In genomic region chr3:12829886-12830784, GRCh38 we compare ENCODE assay signal across 15 cellular contexts. TPM values are rescaled to one million over a fixed set of nuclear protein-coding genes. Genes with fewer than 3 reads are reported as not detected.
DNase-seq lines count a peak whose midpoint lies in the region; ATAC-seq, FAIRE-seq and TF ChIP-seq lines count a peak whose summit lies in the region.
"Had no signal": no experiment of that assay in that cellular context is flagged by ENCODE, and none has a peak within 500 bp of the region (broad histone marks: within the 10 kb centered on the region; RNA-seq: fewer than 3 reads in every experiment).

No MANE protein-coding gene starts in this region.

- TF ChIP-seq CTCF in AG04449 (IDR thresholded peaks at IDR 0.05; ENCODE audit: insufficient read depth, low read length, missing control alignments): peak; percentile 1
- no peak; a peak in 1 of 6 replicates for TF ChIP-seq CTCF in HCT116 (IDR thresholded peaks at IDR 0.05 in 2 of 3, conservative IDR thresholded peaks at IDR 0.05 in 1 of 3; ENCODE audit: borderline replicate concordance in 1 of 3, insufficient read depth in 1 of 3, low read depth in 2 of 3, low read length in 2 of 3)
- no peak for TF ChIP-seq CTCF in brain (conservative IDR thresholded peaks at IDR 0.05)
- no peak for TF ChIP-seq CTCF in lower lobe of right lung (IDR thresholded peaks at IDR 0.05)

- peaks cover 18% of the 10 kb centered on the region; the same call in 1 of the 2 replicates for H3K79me2 ChIP-seq in HCT116 (ENCODE audit: insufficient read depth, low read length)

- POLR2A ChIA-PET in AG04449 (lab: Yijun Ruan, JAX) (interaction anchor here (1.6 kb wide), 1 partner anchor 11 kb away, joined by 5 read pairs; the partner anchor contains the start of gene RPL32), HCT116 (lab: Charles Lee) (interaction anchor here (3.1 kb wide), 1 partner anchor 11 kb away, joined by 13 read pairs; the partner anchor contains the start of gene RPL32)

- H3K4me1 Mint-ChIP-seq in brain: no peaks in the 10 kb centered on the region
- H3K4me1 Mint-ChIP-seq: activated CD4-positive, alpha-beta T cell treated with anti-CD3 and anti-CD28 coated beads for 36 hours had no signal

- intact Hi-C loops in HCT116 (cut with micrococcal nuclease): loop anchor here (5.0 kb wide), 1 partner anchor 123 kb away; no protein-coding TSS in a partner anchor
- intact Hi-C loops in lower lobe of right lung (cut with DNase I): no loop called here

- peaks cover 59% of the 10 kb centered on the region for H3K36me3 Mint-ChIP-seq in brain

- H3K9me3 ChIP-seq in HCT116 (ENCODE audit: control insufficient read depth in 1 of 2, insufficient read depth in 1 of 2, low read depth in 1 of 2, low read length in 2 of 2) (no peaks in the 10 kb centered on the region), lower lobe of right lung (no peaks in the 10 kb centered on the region)
- H3K9me3 ChIP-seq: left lung had no signal

- H2AFZ ChIP-seq in HCT116 (ENCODE audit: low read depth, low read length, poor library complexity, severe bottlenecking): no peak overlapping the region

- H3K9me3 Mint-ChIP-seq in brain: no peaks in the 10 kb centered on the region
- H3K9me3 Mint-ChIP-seq: activated naive CD4-positive, alpha-beta T cell treated with anti-CD3 and anti-CD28 coated beads, Interleukin-2, amount 50 U/mL, for 72 hours; CD4-positive, alpha-beta T cell; stimulated activated memory B cell treated with anti-CD40 and anti-IgM and Interleukin-4, amounts not matched to agents 10 μg/mL and 1 μg/mL and 100 μg/mL, for 72 hours had no signal

- no peak overlapping the region for H3K4me2 ChIP-seq in HCT116 (ENCODE audit: low read length)

- H4K20me1 ChIP-seq in HCT116 (ENCODE audit: insufficient read depth): peaks cover 25% of the 10 kb centered on the region; the same call in 1 of the 2 replicates

- H3K36me3 ChIP-seq in HCT116 (ENCODE audit: control insufficient read depth in 1 of 2, insufficient read depth in 2 of 2, low read length in 2 of 2) (peaks cover 20 to 38% of the 10 kb centered on the region in 2 experiments), lower lobe of right lung (peaks cover 84% of the 10 kb centered on the region)

- RAD21 ChIA-PET in HCT116 (lab: Charles Lee; ENCODE audit: low non-redundant PET in 1 of 2, low total read pairs in 2 of 2, uncharacterized antibody in 2 of 2, unreplicated experiment in 2 of 2): no interaction called here

- FAIRE-seq in urothelium cell line (lab: Jason Lieb, UNC): no peak

- ATAC-seq in HCT116 (peak; percentile 32), lower lobe of right lung (peak; percentile 10 to 15)
- ATAC-seq: activated CD4-positive, alpha-beta T cell treated with anti-CD3 and anti-CD28 coated beads for 36 hours; left lung; stimulated activated memory B cell treated with anti-CD40 and anti-IgM and Interleukin-4, amounts not matched to agents 10 μg/mL and 1 μg/mL and 100 μg/mL, for 72 hours had no signal

- TF ChIP-seq POLR2A in HCT116 (IDR thresholded peaks at IDR 0.05; ENCODE audit: borderline replicate concordance, extremely low read depth, insufficient read depth, insufficient read length): no peak

- no peak overlapping the region for H3K4me3 Mint-ChIP-seq in brain
- H3K4me3 Mint-ChIP-seq: activated CD4-positive, alpha-beta T cell treated with anti-CD3 and anti-CD28 coated beads for 36 hours; CD4-positive, alpha-beta T cell; stimulated activated memory B cell treated with anti-CD40 and anti-IgM and Interleukin-4, amounts not matched to agents 10 μg/mL and 1 μg/mL and 100 μg/mL, for 72 hours had no signal

- peak overlapping the region; percentile 25; the same call in 1 of the 2 replicates for H3K27ac ChIP-seq in HCT116 (ENCODE audit: low read depth, low read length)
- no peak overlapping the region for H3K27ac ChIP-seq in lower lobe of right lung
- H3K27ac ChIP-seq: left lung had no signal

- no peak overlapping the region for H3K9ac ChIP-seq in HCT116 (ENCODE audit: low read length)

- H3K27me3 Mint-ChIP-seq in brain: no peaks in the 10 kb centered on the region
- H3K27me3 Mint-ChIP-seq: activated CD4-positive, alpha-beta T cell treated with anti-CD3 and anti-CD28 coated beads for 36 hours; CD4-positive, alpha-beta T cell; stimulated activated memory B cell treated with anti-CD40 and anti-IgM and Interleukin-4, amounts not matched to agents 10 μg/mL and 1 μg/mL and 100 μg/mL, for 72 hours had no signal

- peaks cover 0 to 20% of the 10 kb centered on the region in 2 experiments; a peak in 1 of 4 replicates for H3K4me1 ChIP-seq in HCT116 (ENCODE audit: control insufficient read depth in 1 of 2, insufficient read depth in 2 of 2, low read length in 2 of 2)
- no peaks in the 10 kb centered on the region for H3K4me1 ChIP-seq in lower lobe of right lung
- H3K4me1 ChIP-seq: left lung had no signal

- H3K27ac Mint-ChIP-seq in brain: peak overlapping the region in 4 of 5 experiments; percentile 27 to 78 (median 42)
- H3K27ac Mint-ChIP-seq: activated CD4-positive, alpha-beta T cell treated with anti-CD3 and anti-CD28 coated beads for 36 hours; CD4-positive, alpha-beta T cell; stimulated activated memory B cell treated with anti-CD40 and anti-IgM and Interleukin-4, amounts not matched to agents 10 μg/mL and 1 μg/mL and 100 μg/mL, for 72 hours had no signal

- H3K4me3 ChIP-seq in AG04449 (ENCODE audit: low read depth, low read length) (no peak overlapping the region), HCT116 (replicated peaks in 1 of 2; ENCODE audit: low read depth in 1 of 2, low read length in 2 of 2) (no peak overlapping the region), lower lobe of right lung (no peak overlapping the region)
- H3K4me3 ChIP-seq: left lung had no signal

- H3K27me3 ChIP-seq in HCT116 (ENCODE audit: insufficient read depth, low read length): no peaks in the 10 kb centered on the region
- H3K27me3 ChIP-seq in lower lobe of right lung (ENCODE audit: low read depth): no peaks in the 10 kb centered on the region
- H3K27me3 ChIP-seq: left lung had no signal

- CTCF ChIA-PET in AG04449 (lab: Yijun Ruan, JAX) (interaction anchor here (0.7 to 9.1 kb wide), 8 partner anchors 7 to 122 kb away, joined by 3 to 85 read pairs (median 4); partner anchors contain the start of gene RPL32), HCT116 (lab: Charles Lee) (interaction anchor here (1.4 kb wide), 1 partner anchor 20 kb away, joined by 3 read pairs; no protein-coding TSS in a partner anchor)

- H3K9me2 ChIP-seq in HCT116 (ENCODE audit: insufficient read depth): no peaks in the 10 kb centered on the region

- no TSS peak for BruUV-seq in HCT116 (replicated peaks; lab: Mats Ljungman, UMichigan)

- peak; percentile 26 for TF ChIP-seq RAD21 in HCT116 (IDR thresholded peaks at IDR 0.05; ENCODE audit: low read depth)

- DNase-seq in AG04449 (ENCODE audit: low read depth, low spot score): no peak
- DNase-seq in HCT116 (ENCODE audit: low read depth, low spot score): no peak
- no peak for DNase-seq in lower lobe of right lung
- no peak for DNase-seq in NCI-H1092 (lab: John Stamatoyannopoulos, UW)
- DNase-seq in urothelium cell line (ENCODE audit: low spot score): no peak
- DNase-seq in middle frontal gyrus (ENCODE audit: extremely low spot score, low spot score): no peak
- no peak for DNase-seq in activated CD4-positive, alpha-beta T cell treated with anti-CD3 and anti-CD28 coated beads for 4 hours
- DNase-seq: activated CD4-positive, alpha-beta T cell treated with anti-CD3 and anti-CD28 coated beads for 36 hours; CD4-positive, alpha-beta T cell; left lung; NCI-H1417 treated with DMSO at 0.1 percent for 48 hours; stimulated activated CD4-positive, alpha-beta T cell treated with anti-CD3 and anti-CD28 coated beads, Interleukin-2, amount 100 ng/mL, for 24 hours had no signal

TF ChIP-seq in HCT116, 20 proteins besides CTCF, POLR2A, EP300 and RAD21:
- no peak for TF ChIP-seq SRF (IDR thresholded peaks at IDR 0.05; ENCODE audit: low read depth)
- TF ChIP-seq ZFX (IDR thresholded peaks at IDR 0.05): no peak
- TF ChIP-seq POLR2AphosphoS5 (IDR thresholded peaks at IDR 0.05; ENCODE audit: low read depth, low read length): peak; percentile 28; the same call in 1 of the 2 replicates
TF ChIP-seq in HCT116: peak in this region for 1.

RNA-seq across cellular contexts. Expression of gene RPL32, which starts 11.2 kb away (rescaled TPM):
- total RNA-seq in HCT116 (2021; ENCODE audit: unreplicated experiment): 1,853 TPM
- 3,831 and 4,369 TPM in 2 replicates for polyA plus RNA-seq in HCT116 (2012)
- polyA plus RNA-seq in brain (ENCODE audit: insufficient read depth, low read depth, low replicate concordance): 2,489 TPM
- total RNA-seq in lower lobe of right lung: 1,243 TPM

RNA-seq across cellular contexts. Expression of gene CAND2, which starts 33.7 kb away (rescaled TPM):
- total RNA-seq in HCT116 (2021; ENCODE audit: unreplicated experiment) (not detected), lower lobe of right lung (6.4 TPM)
- 0.06 and 0.16 TPM in 2 replicates for polyA plus RNA-seq in HCT116 (2012)
- polyA plus RNA-seq in brain (ENCODE audit: insufficient read depth, low read depth, low replicate concordance): 10.3 TPM
